In genomic region chr7:1348096-1348835, GRCh38 we compare ENCODE assay signal across 3 cellular contexts.
TF ChIP-seq lines count a peak whose summit lies in the region.

No MANE protein-coding gene starts in this region.

TF ChIP-seq in A549, 52 proteins besides CTCF, POLR2A, EP300 and RAD21:
- TF ChIP-seq HDAC2 (IDR thresholded peaks at IDR 0.05) (no peak), ZFP36 (IDR thresholded peaks at IDR 0.05; ENCODE audit: borderline replicate concordance, partially characterized antibody) (peak; percentile 28), FOXS1 (CRISPR knock-in tag; IDR thresholded peaks at IDR 0.05) (no peak)

TF ChIP-seq in GM23338, 12 proteins besides CTCF, POLR2A, EP300 and RAD21:
- no peak for TF ChIP-seq STAT1 (IDR thresholded peaks at IDR 0.05; ENCODE audit: unreplicated experiment)
- no peak for TF ChIP-seq NANOG (IDR thresholded peaks at IDR 0.05; ENCODE audit: borderline replicate concordance)
- no peak for TF ChIP-seq ZNF462 (CRISPR knock-in tag; IDR thresholded peaks at IDR 0.05)
- no peak for TF ChIP-seq EZH2phosphoT487 (IDR thresholded peaks at IDR 0.05; ENCODE audit: unreplicated experiment)
- no peak for TF ChIP-seq CREB1 (CRISPR knock-in tag; IDR thresholded peaks at IDR 0.05; ENCODE audit: low read depth)
- TF ChIP-seq ETS1 (IDR thresholded peaks at IDR 0.05) = no peak
- no peak for TF ChIP-seq EZH2 (IDR thresholded peaks at IDR 0.05; ENCODE audit: low read depth, unreplicated experiment)
- no peak for TF ChIP-seq ZNF331 (CRISPR knock-in tag; IDR thresholded peaks at IDR 0.05; ENCODE audit: low read depth)
- no peak for TF ChIP-seq POLR2AphosphoS5 (IDR thresholded peaks at IDR 0.05; ENCODE audit: low read depth)
- no peak for TF ChIP-seq JUNB (IDR thresholded peaks at IDR 0.05; ENCODE audit: unreplicated experiment)
- TF ChIP-seq REST (IDR thresholded peaks at IDR 0.05; ENCODE audit: unreplicated experiment) = no peak
- TF ChIP-seq ZNF114 (CRISPR knock-in tag; IDR thresholded peaks at IDR 0.05) = no peak
TF ChIP-seq in GM23338: peak in this region for 0.

TF ChIP-seq in H1, 55 proteins besides CTCF, POLR2A, EP300 and RAD21:
- no peak for TF ChIP-seq HDAC2 (IDR thresholded peaks at IDR 0.05; ENCODE audit: borderline replicate concordance in 1 of 2, low read depth in 2 of 2, low read length in 2 of 2)
- TF ChIP-seq TBP (IDR thresholded peaks at IDR 0.05; ENCODE audit: low read depth, low read length) = no peak
- no peak for TF ChIP-seq SAP30 (IDR thresholded peaks at IDR 0.05; ENCODE audit: insufficient read depth, insufficient replicate concordance, low read length)
- no peak for TF ChIP-seq NRF1 (IDR thresholded peaks at IDR 0.05; ENCODE audit: low read depth, low read length)
- TF ChIP-seq CTBP2 (IDR thresholded peaks at IDR 0.05; ENCODE audit: borderline replicate concordance, insufficient read depth, insufficient read length, low read length) = no peak
- TF ChIP-seq USF2 (IDR thresholded peaks at IDR 0.05; ENCODE audit: low read length) = no peak
- TF ChIP-seq EGR1 (IDR thresholded peaks at IDR 0.05; ENCODE audit: borderline replicate concordance, low read depth, low read length) = no peak
- no peak for TF ChIP-seq SIRT6 (IDR thresholded peaks at IDR 0.05; ENCODE audit: low read length)
- no peak for TF ChIP-seq MAFK (IDR thresholded peaks at IDR 0.05; ENCODE audit: low read depth, low read length)
- no peak for TF ChIP-seq CEBPB (IDR thresholded peaks at IDR 0.05; ENCODE audit: low read depth, low read length)
- no peak for TF ChIP-seq ATF2 (IDR thresholded peaks at IDR 0.05; ENCODE audit: low read length)
- TF ChIP-seq TCF12 (IDR thresholded peaks at IDR 0.05; ENCODE audit: low read depth, low read length) = no peak
